ENCODE assay signal across 16 cellular contexts in genomic region chr14:101494826-101495225, GRCh38.
"Had no signal": no experiment of that assay in that cellular context is flagged by ENCODE, and none has a peak within 500 bp of the region (broad histone marks: within the 10 kb centered on the region; RNA-seq: fewer than 3 reads in every experiment).

No MANE protein-coding gene starts in this region.

- H3K27ac ChIP-seq: body of pancreas, gastrocnemius medialis, heart left ventricle, lower lobe of right lung, SJSA1, thoracic aorta had no signal

- H3K4me3 ChIP-seq: body of pancreas, gastrocnemius medialis, heart left ventricle, lower lobe of right lung, SJSA1, thoracic aorta had no signal

- H3K4me1 ChIP-seq: gastrocnemius medialis, heart left ventricle, SJSA1 had no signal

- H3K9me3 ChIP-seq: body of pancreas, gastrocnemius medialis, lower lobe of right lung, SJSA1, thoracic aorta had no signal

- H3K27me3 ChIP-seq: body of pancreas, SJSA1 had no signal

- DNase-seq: activated B cell treated with CpG ODN at 0.5 μM for 24 hours; activated CD4-positive, alpha-beta T cell treated with anti-CD3 and anti-CD28 coated beads for 48 hours; activated CD8-positive, alpha-beta T cell treated with anti-CD3 and anti-CD28 coated beads for 36 hours; activated naive CD4-positive, alpha-beta T cell treated with anti-CD3 and anti-CD28 coated beads for 36 hours; activated T-cell treated with anti-CD3 and anti-CD28 coated beads, Interleukin-2, amount 50 U/mL, for 1 hour; caudate nucleus; gastrocnemius medialis; retina; stimulated activated CD4-positive, alpha-beta T cell treated with anti-CD3 and anti-CD28 coated beads, Interleukin-2, amount 100 ng/mL, for 24 hours; stimulated activated naive CD8-positive, alpha-beta T cell treated with anti-CD3 and anti-CD28 coated beads, Interleukin-15, amount 100 ng/mL, for 72 hours had no signal

- H3K36me3 ChIP-seq: gastrocnemius medialis, heart left ventricle, lower lobe of right lung, SJSA1, thoracic aorta had no signal

- ATAC-seq: activated CD8-positive, alpha-beta T cell treated with anti-CD3 and anti-CD28 coated beads for 36 hours; body of pancreas; gastrocnemius medialis; heart left ventricle; natural killer cell treated with Interleukin-12 subunit alpha and Interleukin-12 subunit beta and Interleukin-15 and Interleukin-18, amount 100 ng/mL, for 72 hours; stimulated activated naive CD8-positive, alpha-beta T cell treated with anti-CD3 and anti-CD28 coated beads, Interleukin-15, amount 100 ng/mL, for 72 hours had no signal
